ENCODE assay signal across 8 cellular contexts in the genomic region with DNA sequence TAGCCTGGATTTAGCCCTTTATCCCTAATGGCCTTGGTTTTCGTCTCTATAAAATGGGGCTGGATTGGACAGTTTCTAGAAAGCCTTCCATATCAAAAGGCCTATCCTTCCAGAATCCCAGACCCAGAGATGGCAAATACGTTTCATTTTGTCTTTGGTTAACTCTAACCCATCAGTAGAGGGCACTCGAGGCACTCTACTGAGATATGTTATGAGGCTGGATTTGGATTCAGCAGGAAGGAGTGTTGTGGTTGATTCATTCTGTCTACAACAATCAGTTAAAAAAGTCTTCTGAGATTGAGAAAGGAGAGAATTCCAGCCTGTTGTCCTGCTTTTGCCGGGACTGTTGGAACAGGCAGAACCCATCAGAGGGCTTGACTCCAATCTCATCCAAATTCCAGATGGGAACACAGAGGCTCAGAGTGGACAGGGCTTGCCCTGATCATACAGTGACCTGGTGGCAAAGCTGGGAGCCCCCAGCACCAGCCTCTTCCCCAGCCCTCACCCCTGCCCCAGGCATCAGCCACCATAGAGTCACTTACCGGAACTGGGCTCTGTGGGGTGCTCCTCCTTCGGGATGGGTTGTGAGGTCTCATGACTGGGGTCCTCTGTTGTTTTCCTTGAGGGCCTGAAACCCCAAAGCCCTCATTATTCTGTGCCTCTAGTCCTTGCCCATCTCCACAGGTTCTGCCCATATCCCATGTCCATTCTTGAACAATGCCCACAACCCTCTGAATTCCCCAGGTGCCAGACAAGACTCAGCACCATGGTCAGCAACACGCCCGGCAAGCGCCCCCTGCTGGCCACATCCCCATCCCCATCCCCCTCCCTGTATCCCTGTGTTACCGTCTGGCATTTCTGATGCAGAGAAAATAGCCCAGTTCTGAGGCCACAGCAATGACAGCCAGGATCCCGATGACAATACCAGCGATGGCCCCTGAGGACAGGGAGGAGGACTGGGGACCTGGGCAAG. TPM values are rescaled to one million over a fixed set of nuclear protein-coding genes. Genes with fewer than 3 reads are reported as not detected.
A peak's percentile ranks its signal among the peaks of the same experiment; 100 is the strongest.
DNase-seq lines count a peak whose midpoint lies in the region; ATAC-seq and TF ChIP-seq lines count a peak whose summit lies in the region.

No MANE protein-coding gene starts in this region.

- no peaks in the 10 kb centered on the region for H3K4me1 Mint-ChIP-seq in nephron progenitor cell

- DNase-seq in A172 (ENCODE audit: low spot score) (peak; percentile 40), EL (peak; percentile 52), NCI-H146 (lab: John Stamatoyannopoulos, UW) (peak; percentile 48), amniotic epithelial cell (ENCODE audit: low read depth) (peak; percentile 45), nephron progenitor cell (peak; percentile 66), cerebellar nuclear complex (lab: John Stamatoyannopoulos, UW) (no peak), omental fat pad (ENCODE audit: low spot score) (no peak)

- no peak overlapping the region for H3K27ac Mint-ChIP-seq in nephron progenitor cell

- ATAC-seq in GM21737 (IDR thresholded peaks at IDR 0.05; ENCODE audit: unreplicated experiment) (no peak), omental fat pad (ENCODE audit: low FRiP score) (no peak)

- peaks cover 35% of the 10 kb centered on the region for H3K9me3 Mint-ChIP-seq in nephron progenitor cell

- H3K4me3 Mint-ChIP-seq in nephron progenitor cell: no peak overlapping the region

- H3K36me3 Mint-ChIP-seq in nephron progenitor cell (ENCODE audit: low read depth): no peaks in the 10 kb centered on the region

- peak; percentile 30 for TF ChIP-seq CTCF in nephron progenitor cell (IDR thresholded peaks at IDR 0.05)
- TF ChIP-seq CTCF in omental fat pad (IDR thresholded peaks at IDR 0.05): no peak

- H3K27me3 Mint-ChIP-seq in nephron progenitor cell (ENCODE audit: low read depth, poor library complexity): peaks cover 42% of the 10 kb centered on the region

RNA-seq across cellular contexts. Expression of gene ZNF180, which starts 12.3 kb away (rescaled TPM):
- total RNA-seq in A172 (2014; rRNA removed; shearing (Covaris generic)): 12.3 and 15.6 TPM in 2 replicates
- total RNA-seq in omental fat pad: 10 to 100 TPM in 1 of 4 donors, 1 to 10 TPM in 3; 4.8 to 14.5 (median 7.3) TPM

RNA-seq across cellular contexts. Expression of gene CEACAM20, which starts 16.9 kb away (rescaled TPM):
- total RNA-seq in A172 (2014; rRNA removed; shearing (Covaris generic)): not detected in 2 replicates
- total RNA-seq in omental fat pad: not detected

Comparison
In these comparisons a context has a peak if more than half of its experiments do, and no peak if none do; other contexts are left out.
1. DNase-seq: peak in A172 (single experiment), EL (single experiment), NCI-H146 (single experiment), amniotic epithelial cell (single experiment) and nephron progenitor cell (single experiment); none in cerebellar nuclear complex (0 of 2) and omental fat pad (single experiment).